In genomic region chr5:124783794-124784193, GRCh38 we compare ENCODE assay signal across 16 cellular contexts. TPM values are rescaled to one million over a fixed set of nuclear protein-coding genes. Genes with fewer than 3 reads are reported as not detected.
DNase-seq lines count a peak whose midpoint lies in the region; TF ChIP-seq lines count a peak whose summit lies in the region.
"Had no signal": no experiment of that assay in that cellular context is flagged by ENCODE, and none has a peak within 500 bp of the region (broad histone marks: within the 10 kb centered on the region; RNA-seq: fewer than 3 reads in every experiment).

No MANE protein-coding gene starts in this region.

- H3K4me3 ChIP-seq in epithelial cell of esophagus (ENCODE audit: low read length) = no peak overlapping the region
- H3K4me3 ChIP-seq: prostate gland had no signal

- DNase-seq in AG09319 (ENCODE audit: extremely low read depth, low read depth) (peak; percentile 25), MV-4-11 (lab: John Stamatoyannopoulos, UW) (peak; percentile 44), epithelial cell of esophagus (ENCODE audit: low read depth) (peak; percentile 8), myocyte (ENCODE audit: low read depth) (peak; percentile 35), T-helper 2 cell (no peak), activated gamma-delta T cell (lab: John Stamatoyannopoulos, UW) (no peak), iPS-NIHi11 (ENCODE audit: low spot score) (no peak), NCI-H1105 (lab: John Stamatoyannopoulos, UW) (no peak)
- DNase-seq: activated CD4-positive, alpha-beta T cell treated with anti-CD3 and anti-CD28 coated beads for 36 hours; activated T-cell treated with anti-CD3 and anti-CD28 coated beads for 4 hours; cerebellar nuclear complex; naive B cell; NCI-H2029; NCI-H526 treated with DMSO at 0.1 percent for 48 hours; RPMI8226 had no signal

- TF ChIP-seq CTCF in AG09319 (IDR thresholded peaks at IDR 0.05; ENCODE audit: low read depth, low read length) (no peak), epithelial cell of esophagus (IDR thresholded peaks at IDR 0.05; ENCODE audit: insufficient read depth, low read depth, low read length, missing control alignments) (no peak)

RNA-seq across cellular contexts. Expression of gene ZNF608, which starts 37.4 kb away (rescaled TPM):
- 41.1 and 43.9 TPM in 2 replicates for total RNA-seq in myocyte
- polyA plus RNA-seq in myocyte (2012) = 7.8 TPM
- total RNA-seq: activated CD4-positive, alpha-beta T cell treated with anti-CD3 and anti-CD28 coated beads for 36 hours had no signal

Comparison
In these comparisons a context has a peak if more than half of its experiments do, and no peak if none do; other contexts are left out.
1. DNase-seq: peak in AG09319 (single experiment), MV-4-11 (single experiment), epithelial cell of esophagus (single experiment) and myocyte (single experiment); none in T-helper 2 cell (0 of 5), activated gamma-delta T cell (single experiment), iPS-NIHi11 (single experiment) and NCI-H1105 (single experiment).